In the genomic region with DNA sequence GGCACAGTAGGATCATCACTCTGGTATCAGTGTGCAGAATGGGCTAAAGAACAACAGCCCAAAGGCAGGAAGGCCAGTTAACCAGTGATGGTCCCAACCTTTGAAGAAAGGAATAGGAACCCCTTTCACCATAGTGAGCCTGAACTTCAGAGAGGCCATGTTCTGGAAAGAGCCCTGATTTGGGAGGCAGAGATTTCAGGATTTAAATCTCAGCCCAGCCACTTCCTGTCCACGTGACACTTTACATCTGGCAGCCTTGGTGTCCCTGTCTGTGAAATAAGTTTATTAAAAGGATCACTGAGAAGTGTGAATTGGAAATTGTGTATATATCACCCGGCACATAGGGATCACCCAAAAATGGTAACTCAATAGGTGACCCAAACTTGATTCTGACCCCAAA, we compare ENCODE assay signal across 23 cellular contexts. TPM values are rescaled to one million over a fixed set of nuclear protein-coding genes. Genes with fewer than 3 reads are reported as not detected.
A peak's percentile ranks its signal among the peaks of the same experiment; 100 is the strongest.
DNase-seq lines count a peak whose midpoint lies in the region; ATAC-seq, FAIRE-seq and TF ChIP-seq lines count a peak whose summit lies in the region.
"Had no signal": no experiment of that assay in that cellular context is flagged by ENCODE, and none has a peak within 500 bp of the region (broad histone marks: within the 10 kb centered on the region; RNA-seq: fewer than 3 reads in every experiment).

No MANE protein-coding gene starts in this region.

- no CpG with 5 or more reads among the region's 2 CpGs for WGBS in IMR-90 (ENCODE audit: extremely low coverage in 2 of 2, insufficient read length in 1 of 2), 2 experiments
- 21% methylated on average over 2 of the region's 2 CpGs for WGBS in K562 (ENCODE audit: insufficient coverage, low coverage, missing lambda C conversion rate)

- H4K91ac ChIP-seq in IMR-90 (ENCODE audit: insufficient read depth, low read depth, low read length) = no peak overlapping the region

- H3K27me3 ChIP-seq in IMR-90 (ENCODE audit: control insufficient read depth, insufficient read depth, low read length) (peaks cover 43% of the 10 kb centered on the region), K562 (ENCODE audit: control insufficient read depth in 2 of 2, insufficient read depth in 2 of 2, low read length in 2 of 2) (peaks cover 10 to 29% of the 10 kb centered on the region in 2 experiments; a peak in 4 of 5 replicates), osteoblast (ENCODE audit: insufficient read depth, low read length) (peaks cover 24% of the 10 kb centered on the region), WERI-Rb-1 (ENCODE audit: insufficient read depth, low read depth, severe bottlenecking) (no peaks in the 10 kb centered on the region)

- no peaks in the 10 kb centered on the region for H3K4me1 ChIP-seq in IMR-90 (ENCODE audit: control insufficient read depth, insufficient read depth, low read length)
- peaks cover 0 to 8% of the 10 kb centered on the region in 2 experiments; a peak in 2 of 5 replicates for H3K4me1 ChIP-seq in K562 (replicated peaks in 1 of 2; ENCODE audit: control insufficient read depth in 2 of 2, insufficient read depth in 2 of 2, low read length in 2 of 2)
- no peaks in the 10 kb centered on the region for H3K4me1 ChIP-seq in osteoblast (ENCODE audit: insufficient read depth, low read length)
- H3K4me1 ChIP-seq: Caco-2 had no signal

- no peak overlapping the region for H4K5ac ChIP-seq in IMR-90 (ENCODE audit: low read depth, low read length)

- ATAC-seq in IMR-90 (ENCODE audit: low read depth) (no peak), K562 (no peak)
- ATAC-seq: A549; CD8-positive, alpha-beta T cell had no signal

- dilution Hi-C loops in IMR-90 (cut with HindIII; ENCODE audit: low sequenced_read_pairs, unreplicated experiment) = no loop called here

- BruUV-seq in IMR-90 (replicated peaks; lab: Mats Ljungman, UMichigan) (no TSS peak), K562 (replicated peaks; lab: Mats Ljungman, UMichigan) (no TSS peak)

- H2AFZ ChIP-seq in IMR-90 (replicated peaks; ENCODE audit: low read length, poor library complexity) (no peak overlapping the region), K562 (ENCODE audit: low read depth, low read length) (no peak overlapping the region), osteoblast (ENCODE audit: low read length) (no peak overlapping the region)

- no peak overlapping the region for H3K4ac ChIP-seq in IMR-90 (ENCODE audit: low read depth, low read length)

- no peaks in the 10 kb centered on the region for H3K79me1 ChIP-seq in IMR-90 (ENCODE audit: low read depth in 1 of 2, low read length in 2 of 2)

- H2AK9ac ChIP-seq in IMR-90 (replicated peaks; ENCODE audit: low read depth, low read length, poor library complexity) = no peak overlapping the region

- H2BK120ac ChIP-seq in IMR-90 (ENCODE audit: low read depth, low read length) = no peak overlapping the region

- H4K20me1 ChIP-seq in IMR-90 (ENCODE audit: insufficient read depth, low read length) = no peaks in the 10 kb centered on the region
- H4K20me1 ChIP-seq in K562 (replicated peaks; ENCODE audit: control insufficient read depth, insufficient read depth, low read length) = no peaks in the 10 kb centered on the region
- H4K20me1 ChIP-seq in osteoblast (ENCODE audit: insufficient read depth, low read length) = no peaks in the 10 kb centered on the region
- H4K20me1 ChIP-seq: BLaER1 treated with 17β-estradiol and CSF1 and Interleukin-3, amounts not matched to agents 10 nM and 100 nM had no signal

- CTCF ChIA-PET in IMR-90 (lab: Yijun Ruan, JAX) = no interaction called here
- CTCF ChIA-PET in K562 (lab: Yijun Ruan, JAX; ENCODE audit: low intra/inter-chr PET ratio) = no interaction called here

- H3K36me3 ChIP-seq in IMR-90 (ENCODE audit: control insufficient read depth, insufficient read depth, low read length) (no peaks in the 10 kb centered on the region), K562 (ENCODE audit: control insufficient read depth, insufficient read depth, low read length) (no peaks in the 10 kb centered on the region; the same call in 2 of the 3 replicates), osteoblast (ENCODE audit: insufficient read depth, low read length) (no peaks in the 10 kb centered on the region), WERI-Rb-1 (no peaks in the 10 kb centered on the region)
- H3K36me3 ChIP-seq: BLaER1 treated with 17β-estradiol and CSF1 and Interleukin-3, amounts not matched to agents 10 nM and 100 nM had no signal

- H3K9ac ChIP-seq in IMR-90 (ENCODE audit: low read depth, low read length) (no peak overlapping the region), K562 (ENCODE audit: insufficient read depth in 1 of 2, low read depth in 2 of 2, low read length in 2 of 2) (no peak overlapping the region)

- H3K4me3 ChIP-seq in IMR-90 (ENCODE audit: insufficient read depth, low read depth, low read length) (no peak overlapping the region), K562 (no peak overlapping the region), osteoblast (ENCODE audit: insufficient read depth, low read length) (no peak overlapping the region), WERI-Rb-1 (ENCODE audit: low read depth, low read length) (no peak overlapping the region)
- H3K4me3 ChIP-seq: A549; BLaER1 treated with 17β-estradiol and CSF1 and Interleukin-3, amounts not matched to agents 10 nM and 100 nM had no signal

- no peaks in the 10 kb centered on the region for H3K79me2 ChIP-seq in K562 (ENCODE audit: control insufficient read depth, insufficient read depth, low read length)
- H3K79me2 ChIP-seq in osteoblast (ENCODE audit: insufficient read depth, low read length) = no peaks in the 10 kb centered on the region

- TF ChIP-seq POLR2A in IMR-90 (IDR thresholded peaks at IDR 0.05; ENCODE audit: low read depth, low read length) (no peak), K562 (conservative IDR thresholded peaks at IDR 0.05) (no peak)

- TF ChIP-seq CTCF in IMR-90 (conservative IDR thresholded peaks at IDR 0.05; ENCODE audit: low read depth, low read length) (no peak), K562 (IDR thresholded peaks at IDR 0.05 in 2 of 3, conservative IDR thresholded peaks at IDR 0.05 in 1 of 3; ENCODE audit: insufficient read depth in 2 of 3, low read depth in 1 of 3, low read length in 3 of 3) (no peak), osteoblast (IDR thresholded peaks at IDR 0.05; ENCODE audit: extremely low read depth, low read depth, low read length) (no peak), WERI-Rb-1 (IDR thresholded peaks at IDR 0.05; ENCODE audit: low read depth, low read length) (no peak)

- TF ChIP-seq RAD21 in IMR-90 (IDR thresholded peaks at IDR 0.05; ENCODE audit: low read length) (no peak), K562 (CRISPR knock-in tag; conservative IDR thresholded peaks at IDR 0.05 in 1 of 2, IDR thresholded peaks at IDR 0.05 in 1 of 2) (no peak)

- H4K8ac ChIP-seq in IMR-90 (ENCODE audit: low read depth in 2 of 2, low read length in 2 of 2) = no peak overlapping the region

- no peak for FAIRE-seq in K562 (lab: Jason Lieb, UNC)
- FAIRE-seq: A549, D721Med, G401.6, GM12891, GM19239 had no signal

- no peak overlapping the region for H2BK15ac ChIP-seq in IMR-90 (ENCODE audit: low read depth, low read length)

- no peak overlapping the region for H3K23ac ChIP-seq in IMR-90 (ENCODE audit: low read depth, low read length)

- H3K4me2 ChIP-seq in IMR-90 (ENCODE audit: low read depth, low read length) (no peak overlapping the region), K562 (ENCODE audit: insufficient read depth, low read length) (no peak overlapping the region), osteoblast (ENCODE audit: insufficient read depth, low read length) (no peak overlapping the region)
- H3K4me2 ChIP-seq: A549; BLaER1 treated with 17β-estradiol and CSF1 and Interleukin-3, amounts not matched to agents 10 nM and 100 nM had no signal

- intact Hi-C loops in IMR-90 (cut with micrococcal nuclease) = no loop called here
- intact Hi-C loops in K562 (cut with micrococcal nuclease) = no loop called here

- in situ Hi-C loops in IMR-90 (cut with MboI; ENCODE audit: low sequenced_read_pairs) (loop anchor here (10.0 kb wide), 1 partner anchor 1476 kb away; a partner anchor contains a TSS), K562 (cut with MboI) (no loop called here), KBM-7 (cut with MboI; ENCODE audit: low pct_unique_long_range_greater_than_20kb, low sequenced_read_pairs) (loop anchor here (25.0 kb wide), 1 partner anchor 1473 kb away; a partner anchor contains a TSS)

- H3K14ac ChIP-seq in IMR-90 (replicated peaks; ENCODE audit: low read depth, low read length) = no peak overlapping the region

- DNase-seq in NCI-H2171 treated with DMSO at 0.1 percent for 48 hours (lab: John Stamatoyannopoulos, UW) = peak; percentile 8
- no peak for DNase-seq in NCI-H2171 (lab: John Stamatoyannopoulos, UW)
- no peak for DNase-seq in IMR-90
- DNase-seq in K562 (ENCODE audit: extremely low read depth in 1 of 4, low spot score in 3 of 4) = no peak
- peak; percentile 25 for DNase-seq in osteoblast (ENCODE audit: insufficient read length, low spot score, missing footprints)
- no peak for DNase-seq in WERI-Rb-1
- no peak for DNase-seq in KBM-7
- DNase-seq: AML-193; Caco-2; Calu3; CD4-positive, alpha-beta T cell; CD8-positive, alpha-beta T cell; DMS79 treated with DMSO at 0.1 percent for 48 hours; GF-D8 had no signal

- H3K9me1 ChIP-seq in IMR-90 (ENCODE audit: insufficient read depth, low read length) (no peaks in the 10 kb centered on the region), K562 (ENCODE audit: control insufficient read depth, insufficient read depth, low read length) (no peaks in the 10 kb centered on the region)

- no peak overlapping the region for H3K56ac ChIP-seq in IMR-90 (ENCODE audit: extremely low read depth, insufficient read depth, low read length)

- no peak for TF ChIP-seq EP300 in K562 (IDR thresholded peaks at IDR 0.05; ENCODE audit: low read length)

- H3K9me3 ChIP-seq in IMR-90 (ENCODE audit: control insufficient read depth, insufficient read depth, low read length) (no peaks in the 10 kb centered on the region; the same call in 1 of the 2 replicates), K562 (replicated peaks; ENCODE audit: control insufficient read depth, insufficient read depth, low read depth, low read length) (peaks cover 4% of the 10 kb centered on the region), osteoblast (ENCODE audit: low read depth, low read length) (no peaks in the 10 kb centered on the region), WERI-Rb-1 (ENCODE audit: severe bottlenecking) (peaks cover 3% of the 10 kb centered on the region)
- H3K9me3 ChIP-seq: A549, Caco-2 had no signal

- no peak overlapping the region for H3K27ac ChIP-seq in IMR-90 (ENCODE audit: insufficient read depth, low read length)
- H3K27ac ChIP-seq in K562 (ENCODE audit: extremely low read depth, low read depth, low read length) = no peak overlapping the region
- H3K27ac ChIP-seq in osteoblast (ENCODE audit: low read depth, low read length) = no peak overlapping the region
- no peak overlapping the region for H3K27ac ChIP-seq in WERI-Rb-1
- H3K27ac ChIP-seq: 22Rv1; A549; BLaER1 treated with 17β-estradiol and CSF1 and Interleukin-3, amounts not matched to agents 10 nM and 100 nM; C4-2B had no signal

- H2BK5ac ChIP-seq in IMR-90 (ENCODE audit: low read depth, low read length, poor library complexity, severe bottlenecking) = no peak overlapping the region

- POLR2A ChIA-PET in IMR-90 (lab: Charles Lee; ENCODE audit: unreplicated experiment) (no interaction called here), K562 (lab: Yijun Ruan, JAX) (no interaction called here)

- H2AK5ac ChIP-seq in IMR-90 (ENCODE audit: low read depth, low read length) = no peak overlapping the region

- H2BK20ac ChIP-seq in IMR-90 (ENCODE audit: low read depth, low read length) = no peak overlapping the region

- H3K18ac ChIP-seq in IMR-90 (ENCODE audit: low read depth, low read length) = no peak overlapping the region

RNA-seq across cellular contexts. Expression of a gene that starts 13.0 kb away (rescaled TPM):
- 0.56 TPM in 1 of 2 replicates, not detected in the other for total RNA-seq in IMR-90 (2012; rRNA removed)
- polyA plus RNA-seq in IMR-90 (2012; rRNA removed) = 0.10 and 0.27 TPM in 2 replicates
- 0.03 TPM in 1 of 2 replicates, not detected in the other for polyA plus RNA-seq in IMR-90 (2012; cell fraction: cytosol; rRNA removed)
- polyA plus RNA-seq in IMR-90 (2012; cell fraction: nucleus; rRNA removed; ENCODE audit: low replicate concordance) = 1.1 and 1.3 TPM in 2 replicates
- total RNA-seq in K562 (2011; cell fraction: chromatin; rRNA removed; ENCODE audit: low replicate concordance) = 2.0 and 5.9 TPM in 2 replicates
- 4.5 and 5.4 TPM in 2 replicates for total RNA-seq in K562 (2011; cell fraction: nucleolus; rRNA removed)
- total RNA-seq in K562 (2011; cell fraction: nucleoplasm; rRNA removed) = 2.7 and 4.0 TPM in 2 replicates
- total RNA-seq in K562 (2014; rRNA removed) = 1.8 and 1.9 TPM in 2 replicates
- 0.45 and 0.51 TPM in 2 replicates for total RNA-seq in K562 (2014; rRNA removed; fragmentation: Illumina TruSeq; extraction: Trizol)
- total RNA-seq in K562 (2015; rRNA removed; fragmentation: Illumina TruSeq; extraction: Trizol) = 0.79 and 1.2 TPM in 2 replicates
- total RNA-seq in K562 (2021) = 1.8 and 2.3 TPM in 2 replicates
- 0.89 and 1.5 TPM in 2 replicates for polyA plus RNA-seq in K562 (2011; rRNA removed)
- polyA plus RNA-seq in K562 (2011; cell fraction: cytosol; rRNA removed) = 0.78 and 2.4 TPM in 2 replicates
- 3.5 and 9.8 TPM in 2 replicates for polyA plus RNA-seq in K562 (2011; cell fraction: nucleus; rRNA removed)
- polyA plus RNA-seq in K562 (2012) = 1.9 and 2.4 TPM in 2 replicates
- 1.1 and 1.6 TPM in 2 replicates for polyA plus RNA-seq in K562 (2014; fragmentation: Illumina TruSeq; extraction: Trizol)
- under 1 TPM; 0.10 to 0.18 TPM for polyA plus RNA-seq in K562 (2014; fragmentation: Nextera tagmentation; extraction: Ambion mirVana)
- polyA plus RNA-seq in K562 (2014; rRNA removed) = 1.6 and 3.6 TPM in 2 replicates
- polyA minus RNA-seq in K562 (2011; rRNA and poly(A)+ RNA removed) = 0.48 and 0.88 TPM in 2 replicates
- 1.4 and 1.6 TPM in 2 replicates for polyA minus RNA-seq in K562 (2011; cell fraction: cytosol; rRNA and poly(A)+ RNA removed)
- polyA minus RNA-seq in K562 (2011; cell fraction: nucleus; rRNA and poly(A)+ RNA removed) = 1.4 and 3.4 TPM in 2 replicates
- total RNA-seq in osteoblast = under 0.01 TPM in 1 of 2 replicates, not detected in the other
- total RNA-seq: A172, Caco-2, Calu3 had no signal

RNA-seq across cellular contexts. Expression of a gene that starts 47.2 kb away (rescaled TPM):
- under 0.01 TPM in 1 of 2 replicates, not detected in the other for total RNA-seq in IMR-90 (2012; rRNA removed)
- polyA plus RNA-seq in IMR-90 (2012; rRNA removed) = 0.09 TPM in 2 replicates
- polyA plus RNA-seq in IMR-90 (2012; cell fraction: cytosol; rRNA removed) = 0.12 TPM in 1 of 2 replicates, not detected in the other
- polyA plus RNA-seq in IMR-90 (2012; cell fraction: nucleus; rRNA removed; ENCODE audit: low replicate concordance) = 0.07 and 0.16 TPM in 2 replicates
- 11.2 and 16.2 TPM in 2 replicates for total RNA-seq in K562 (2011; cell fraction: chromatin; rRNA removed; ENCODE audit: low replicate concordance)
- total RNA-seq in K562 (2011; cell fraction: nucleolus; rRNA removed) = 19.8 and 22.9 TPM in 2 replicates
- 20.3 and 27.1 TPM in 2 replicates for total RNA-seq in K562 (2011; cell fraction: nucleoplasm; rRNA removed)
- total RNA-seq in K562 (2014; rRNA removed) = 10.7 and 12.3 TPM in 2 replicates
- 11.7 and 13.2 TPM in 2 replicates for total RNA-seq in K562 (2014; rRNA removed; fragmentation: Illumina TruSeq; extraction: Trizol)
- 44.3 and 44.7 TPM in 2 replicates for total RNA-seq in K562 (2015; rRNA removed; fragmentation: Illumina TruSeq; extraction: Trizol)
- 30.3 and 33.8 TPM in 2 replicates for total RNA-seq in K562 (2021)
- 42.5 and 418 TPM in 2 replicates for polyA plus RNA-seq in K562 (2011; rRNA removed)
- polyA plus RNA-seq in K562 (2011; cell fraction: cytosol; rRNA removed) = 103 and 599 TPM in 2 replicates
- 41.2 and 275 TPM in 2 replicates for polyA plus RNA-seq in K562 (2011; cell fraction: nucleus; rRNA removed)
- polyA plus RNA-seq in K562 (2012) = 63.5 and 133 TPM in 2 replicates
- 44.5 and 47.3 TPM in 2 replicates for polyA plus RNA-seq in K562 (2014; fragmentation: Illumina TruSeq; extraction: Trizol)
- 1 to 10 TPM; 2.4 to 4.8 TPM for polyA plus RNA-seq in K562 (2014; fragmentation: Nextera tagmentation; extraction: Ambion mirVana)
- 20.3 and 22.2 TPM in 2 replicates for polyA plus RNA-seq in K562 (2014; rRNA removed)
- polyA minus RNA-seq in K562 (2011; rRNA and poly(A)+ RNA removed) = 72.1 and 524 TPM in 2 replicates
- 41.0 and 310 TPM in 2 replicates for polyA minus RNA-seq in K562 (2011; cell fraction: cytosol; rRNA and poly(A)+ RNA removed)
- 7.7 and 80.9 TPM in 2 replicates for polyA minus RNA-seq in K562 (2011; cell fraction: nucleus; rRNA and poly(A)+ RNA removed)
- 0.72 and 1.8 TPM in 2 replicates for total RNA-seq in osteoblast
- total RNA-seq: A172, Caco-2, Calu3 had no signal

Comparison
In these comparisons a context has a peak if more than half of its experiments do, and no peak if none do; other contexts are left out.
1. DNase-seq: peak in NCI-H2171 treated with DMSO at 0.1 percent for 48 hours (single experiment) and osteoblast (single experiment); none in NCI-H2171 (single experiment), IMR-90 (single experiment), K562 (0 of 4), WERI-Rb-1 (single experiment) and KBM-7 (single experiment).